ENCODE assay signal across 24 cellular contexts in genomic region chr2:126722081-126722480, GRCh38.
"Had no signal": no experiment of that assay in that cellular context is flagged by ENCODE, and none has a peak within 500 bp of the region (broad histone marks: within the 10 kb centered on the region; RNA-seq: fewer than 3 reads in every experiment).

No MANE protein-coding gene starts in this region.

- DNase-seq: dermis blood vessel endothelial cell; effector memory CD8-positive, alpha-beta T cell; foreskin fibroblast; gastrocnemius medialis; kidney; mammary epithelial cell; mesendoderm; midbrain; naive thymus-derived CD4-positive, alpha-beta T cell; stimulated activated CD4-positive, alpha-beta T cell treated with anti-CD3 and anti-CD28 coated beads, Interleukin-2, amount 100 ng/mL, for 24 hours; stimulated activated CD4-positive, alpha-beta T cell treated with anti-CD3 and anti-CD28 coated beads, Interleukin-4, amount 100 ng/mL, for 24 hours; stimulated activated naive CD8-positive, alpha-beta T cell treated with anti-CD3 and anti-CD28 coated beads, Interleukin-15, Interleukin-2, amounts not matched to agents 100 U/mL and 50 U/mL, for 24 hours; substantia nigra; testis; tibial artery had no signal

- H3K9ac ChIP-seq: parathyroid adenoma had no signal

- H3K4me1 ChIP-seq: testis had no signal

- H3K9me3 ChIP-seq: testis had no signal

- H3K27me3 ChIP-seq: gastrocnemius medialis, neutrophil, testis, tibial artery had no signal

- H3K36me3 Mint-ChIP-seq: stimulated activated effector memory CD8-positive, alpha-beta T cell treated with anti-CD3 and anti-CD28 coated beads, Interleukin-12 subunit alpha, Interleukin-12 subunit beta, amount 100 ng/mL, for 72 hours; type B pancreatic cell had no signal

- H3K27ac Mint-ChIP-seq: effector memory CD8-positive, alpha-beta T cell; nephron; progenitor cell of endocrine pancreas; stimulated activated effector memory CD8-positive, alpha-beta T cell treated with anti-CD3 and anti-CD28 coated beads, Interleukin-12 subunit alpha, Interleukin-12 subunit beta, amount 100 ng/mL, for 72 hours; type B pancreatic cell had no signal

- H3K4me1 Mint-ChIP-seq: stimulated activated effector memory CD8-positive, alpha-beta T cell treated with anti-CD3 and anti-CD28 coated beads, Interleukin-12 subunit alpha, Interleukin-12 subunit beta, amount 100 ng/mL, for 72 hours had no signal

- H2AFZ ChIP-seq: parathyroid adenoma had no signal

- ATAC-seq: effector memory CD8-positive, alpha-beta T cell; gastrocnemius medialis; left lobe of liver; naive thymus-derived CD4-positive, alpha-beta T cell; sciatic nerve; stimulated activated effector memory CD8-positive, alpha-beta T cell treated with anti-CD3 and anti-CD28 coated beads, Interleukin-12 subunit alpha, Interleukin-12 subunit beta, amount 100 ng/mL, for 72 hours; stimulated activated naive CD8-positive, alpha-beta T cell treated with anti-CD3 and anti-CD28 coated beads, Interleukin-15, Interleukin-2, amounts not matched to agents 100 U/mL and 50 U/mL, for 24 hours had no signal

- H3K27ac ChIP-seq: coronary artery, gastrocnemius medialis, neutrophil, parathyroid adenoma, testis, tibial artery had no signal

- H3K4me3 Mint-ChIP-seq: effector memory CD8-positive, alpha-beta T cell; naive thymus-derived CD4-positive, alpha-beta T cell; nephron; stimulated activated effector memory CD8-positive, alpha-beta T cell treated with anti-CD3 and anti-CD28 coated beads, Interleukin-12 subunit alpha, Interleukin-12 subunit beta, amount 100 ng/mL, for 72 hours; type B pancreatic cell had no signal

- H3K36me3 ChIP-seq: gastrocnemius medialis, neutrophil, tibial artery had no signal

- H3K4me3 ChIP-seq: coronary artery, gastrocnemius medialis, testis, tibial artery had no signal

- H3K79me2 ChIP-seq: parathyroid adenoma had no signal
